1 cellular context compared by ENCODE assay signal in the genomic region with DNA sequence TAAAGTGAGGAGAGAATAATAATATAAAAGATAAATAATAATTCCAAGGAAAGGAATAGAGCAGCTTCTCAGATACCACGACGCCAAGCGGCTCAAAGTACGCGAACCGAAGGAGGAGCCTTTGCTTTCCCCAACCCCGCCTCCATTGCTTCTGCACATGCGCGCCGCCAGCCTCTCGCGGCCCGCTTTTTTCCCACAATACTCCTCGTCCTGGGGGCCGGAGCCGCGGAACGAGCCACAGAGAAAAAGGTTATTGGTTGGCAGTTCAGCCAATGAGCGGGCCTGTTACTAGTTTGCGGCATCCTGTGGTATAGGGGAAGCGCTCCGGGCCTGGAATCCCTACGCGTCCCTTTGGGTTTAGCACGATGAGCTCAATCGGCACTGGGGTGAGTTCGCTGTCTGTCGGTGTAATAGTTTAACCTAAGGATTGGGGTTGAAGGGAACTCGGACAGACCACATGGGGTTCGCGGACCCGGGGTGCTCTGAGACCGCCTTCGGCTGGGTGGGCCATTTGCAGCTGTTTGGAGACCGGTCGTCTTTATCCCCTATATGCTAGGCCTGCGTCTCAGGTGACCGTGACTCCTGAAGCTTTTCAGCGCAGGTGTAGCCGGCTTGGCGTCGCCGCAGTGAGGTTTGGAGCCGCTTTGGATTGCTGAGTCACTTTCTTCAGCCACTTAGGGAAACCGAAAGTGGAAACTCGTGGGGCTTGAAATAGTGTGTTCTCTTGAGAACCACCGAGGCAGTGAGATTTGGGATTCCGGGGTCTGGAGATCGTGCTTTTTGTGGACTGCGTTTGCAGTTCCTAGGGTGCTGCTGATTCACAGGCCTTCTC.
A peak's percentile ranks its signal among the peaks of the same experiment; 100 is the strongest.
TF ChIP-seq lines count a peak whose summit lies in the region.

PSMA3 (plus strand) TSS at position 288 of the 832 bp plus-strand sequence; CDS start at position 366, 78 bp downstream.

TF ChIP-seq in HepG2, 621 proteins besides CTCF, POLR2A, EP300 and RAD21 (continued from another document and continues in another):
- TF ChIP-seq, protein P1, sequence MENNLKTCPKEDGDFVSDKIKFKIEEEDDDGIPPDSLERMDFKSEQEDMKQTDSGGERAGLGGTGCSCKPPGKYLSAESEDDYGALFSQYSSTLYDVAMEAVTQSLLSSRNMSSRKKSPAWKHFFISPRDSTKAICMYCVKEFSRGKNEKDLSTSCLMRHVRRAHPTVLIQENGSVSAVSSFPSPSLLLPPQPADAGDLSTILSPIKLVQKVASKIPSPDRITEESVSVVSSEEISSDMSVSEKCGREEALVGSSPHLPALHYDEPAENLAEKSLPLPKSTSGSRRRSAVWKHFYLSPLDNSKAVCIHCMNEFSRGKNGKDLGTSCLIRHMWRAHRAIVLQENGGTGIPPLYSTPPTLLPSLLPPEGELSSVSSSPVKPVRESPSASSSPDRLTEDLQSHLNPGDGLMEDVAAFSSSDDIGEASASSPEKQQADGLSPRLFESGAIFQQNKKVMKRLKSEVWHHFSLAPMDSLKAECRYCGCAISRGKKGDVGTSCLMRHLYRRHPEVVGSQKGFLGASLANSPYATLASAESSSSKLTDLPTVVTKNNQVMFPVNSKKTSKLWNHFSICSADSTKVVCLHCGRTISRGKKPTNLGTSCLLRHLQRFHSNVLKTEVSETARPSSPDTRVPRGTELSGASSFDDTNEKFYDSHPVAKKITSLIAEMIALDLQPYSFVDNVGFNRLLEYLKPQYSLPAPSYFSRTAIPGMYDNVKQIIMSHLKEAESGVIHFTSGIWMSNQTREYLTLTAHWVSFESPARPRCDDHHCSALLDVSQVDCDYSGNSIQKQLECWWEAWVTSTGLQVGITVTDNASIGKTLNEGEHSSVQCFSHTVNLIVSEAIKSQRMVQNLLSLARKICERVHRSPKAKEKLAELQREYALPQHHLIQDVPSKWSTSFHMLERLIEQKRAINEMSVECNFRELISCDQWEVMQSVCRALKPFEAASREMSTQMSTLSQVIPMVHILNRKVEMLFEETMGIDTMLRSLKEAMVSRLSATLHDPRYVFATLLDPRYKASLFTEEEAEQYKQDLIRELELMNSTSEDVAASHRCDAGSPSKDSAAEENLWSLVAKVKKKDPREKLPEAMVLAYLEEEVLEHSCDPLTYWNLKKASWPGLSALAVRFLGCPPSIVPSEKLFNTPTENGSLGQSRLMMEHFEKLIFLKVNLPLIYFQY (CRISPR knock-in tag; IDR thresholded peaks at IDR 0.05; ENCODE audit: borderline replicate concordance) = 0 out of 2 replicates have a peak, but pooled peaks have one; percentile 26
- TF ChIP-seq NAIF1 (CRISPR knock-in tag; IDR thresholded peaks at IDR 0.05; ENCODE audit: borderline replicate concordance) (no peak), LBX2 (CRISPR knock-in tag; IDR thresholded peaks at IDR 0.05; ENCODE audit: borderline replicate concordance) (no peak), ARHGAP35 (CRISPR knock-in tag; IDR thresholded peaks at IDR 0.05; ENCODE audit: borderline replicate concordance) (no peak), ZNF580 (CRISPR knock-in tag; IDR thresholded peaks at IDR 0.05; ENCODE audit: borderline replicate concordance, low read depth) (no peak; the same call in 1 of the 2 replicates), ELF3 (CRISPR knock-in tag; IDR thresholded peaks at IDR 0.05) (no peak), ZFP36 (IDR thresholded peaks at IDR 0.05; ENCODE audit: borderline replicate concordance, low read depth, low read length, partially characterized antibody) (no peak), MTF1 (CRISPR knock-in tag; IDR thresholded peaks at IDR 0.05) (no peak), ATF7-NPFF (CRISPR knock-in tag; IDR thresholded peaks at IDR 0.05; ENCODE audit: low read depth) (no peak), NFE2 (CRISPR knock-in tag; IDR thresholded peaks at IDR 0.05) (peak; percentile 71), MAFK (conservative IDR thresholded peaks at IDR 0.05 in 1 of 2, IDR thresholded peaks at IDR 0.05 in 1 of 2; ENCODE audit: low read length in 2 of 2) (peak; percentile 54 to 74), USF2 (IDR thresholded peaks at IDR 0.05; ENCODE audit: low read depth, low read length) (no peak), USF2 (CRISPR knock-in tag; IDR thresholded peaks at IDR 0.05; ENCODE audit: borderline replicate concordance) (no peak), FOXP4 (CRISPR knock-in tag; IDR thresholded peaks at IDR 0.05) (no peak), YEATS4 (CRISPR knock-in tag; IDR thresholded peaks at IDR 0.05; ENCODE audit: borderline replicate concordance) (no peak; the same call in 1 of the 2 replicates), PAXIP1 (CRISPR knock-in tag; conservative IDR thresholded peaks at IDR 0.05) (no peak), SALL2 (CRISPR knock-in tag; IDR thresholded peaks at IDR 0.05) (no peak), KMT2A (CRISPR knock-in tag; IDR thresholded peaks at IDR 0.05) (peak; percentile 84), RFX5 (IDR thresholded peaks at IDR 0.05; ENCODE audit: low read depth, low read length) (0 out of 2 replicates have a peak, but pooled peaks have one; percentile 28), CEBPB (IDR thresholded peaks at IDR 0.05; ENCODE audit: borderline replicate concordance, low read depth, low read length) (no peak), ZC3H13 (CRISPR knock-in tag; IDR thresholded peaks at IDR 0.05) (no peak), KLF11 (CRISPR knock-in tag; IDR thresholded peaks at IDR 0.05) (no peak), ZNF337 (CRISPR knock-in tag; IDR thresholded peaks at IDR 0.05; ENCODE audit: borderline replicate concordance, low read depth) (no peak), DPF2 (CRISPR knock-in tag; IDR thresholded peaks at IDR 0.05; ENCODE audit: borderline replicate concordance, low read depth) (no peak), ASH2L (IDR thresholded peaks at IDR 0.05; ENCODE audit: insufficient read length, low read depth, low read length) (peak; percentile 97), PHF20 (CRISPR knock-in tag; IDR thresholded peaks at IDR 0.05) (peak; percentile 80), ZNF333 (CRISPR knock-in tag; IDR thresholded peaks at IDR 0.05; ENCODE audit: borderline replicate concordance) (no peak), SNRNP70 (IDR thresholded peaks at IDR 0.05; ENCODE audit: low read depth, low read length) (no peak), ZNF552 (CRISPR knock-in tag; IDR thresholded peaks at IDR 0.05; ENCODE audit: borderline replicate concordance) (no peak), ZNF136 (CRISPR knock-in tag; IDR thresholded peaks at IDR 0.05; ENCODE audit: low read depth) (no peak), ZNF792 (CRISPR knock-in tag; IDR thresholded peaks at IDR 0.05) (no peak), ZNF180 (CRISPR knock-in tag; IDR thresholded peaks at IDR 0.05; ENCODE audit: borderline replicate concordance, low read depth) (no peak), MED1 (CRISPR knock-in tag; IDR thresholded peaks at IDR 0.05) (no peak), ZNF614 (CRISPR knock-in tag; IDR thresholded peaks at IDR 0.05; ENCODE audit: borderline replicate concordance) (no peak), ZNF879 (CRISPR knock-in tag; IDR thresholded peaks at IDR 0.05) (no peak), ZBTB43 (CRISPR knock-in tag; conservative IDR thresholded peaks at IDR 0.05) (no peak)
- TF ChIP-seq, protein P2, sequence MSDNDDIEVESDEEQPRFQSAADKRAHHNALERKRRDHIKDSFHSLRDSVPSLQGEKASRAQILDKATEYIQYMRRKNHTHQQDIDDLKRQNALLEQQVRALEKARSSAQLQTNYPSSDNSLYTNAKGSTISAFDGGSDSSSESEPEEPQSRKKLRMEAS (IDR thresholded peaks at IDR 0.05) = peak; percentile 36; the same call in 1 of the 2 replicates
- TF ChIP-seq, protein P3, sequence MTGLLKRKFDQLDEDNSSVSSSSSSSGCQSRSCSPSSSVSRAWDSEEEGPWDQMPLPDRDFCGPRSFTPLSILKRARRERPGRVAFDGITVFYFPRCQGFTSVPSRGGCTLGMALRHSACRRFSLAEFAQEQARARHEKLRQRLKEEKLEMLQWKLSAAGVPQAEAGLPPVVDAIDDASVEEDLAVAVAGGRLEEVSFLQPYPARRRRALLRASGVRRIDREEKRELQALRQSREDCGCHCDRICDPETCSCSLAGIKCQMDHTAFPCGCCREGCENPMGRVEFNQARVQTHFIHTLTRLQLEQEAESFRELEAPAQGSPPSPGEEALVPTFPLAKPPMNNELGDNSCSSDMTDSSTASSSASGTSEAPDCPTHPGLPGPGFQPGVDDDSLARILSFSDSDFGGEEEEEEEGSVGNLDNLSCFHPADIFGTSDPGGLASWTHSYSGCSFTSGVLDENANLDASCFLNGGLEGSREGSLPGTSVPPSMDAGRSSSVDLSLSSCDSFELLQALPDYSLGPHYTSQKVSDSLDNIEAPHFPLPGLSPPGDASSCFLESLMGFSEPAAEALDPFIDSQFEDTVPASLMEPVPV (CRISPR knock-in tag; IDR thresholded peaks at IDR 0.05) = peak; percentile 90
- TF ChIP-seq, protein P4, sequence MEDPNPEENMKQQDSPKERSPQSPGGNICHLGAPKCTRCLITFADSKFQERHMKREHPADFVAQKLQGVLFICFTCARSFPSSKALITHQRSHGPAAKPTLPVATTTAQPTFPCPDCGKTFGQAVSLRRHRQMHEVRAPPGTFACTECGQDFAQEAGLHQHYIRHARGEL (CRISPR knock-in tag; IDR thresholded peaks at IDR 0.05) = no peak
- TF ChIP-seq, protein P5, sequence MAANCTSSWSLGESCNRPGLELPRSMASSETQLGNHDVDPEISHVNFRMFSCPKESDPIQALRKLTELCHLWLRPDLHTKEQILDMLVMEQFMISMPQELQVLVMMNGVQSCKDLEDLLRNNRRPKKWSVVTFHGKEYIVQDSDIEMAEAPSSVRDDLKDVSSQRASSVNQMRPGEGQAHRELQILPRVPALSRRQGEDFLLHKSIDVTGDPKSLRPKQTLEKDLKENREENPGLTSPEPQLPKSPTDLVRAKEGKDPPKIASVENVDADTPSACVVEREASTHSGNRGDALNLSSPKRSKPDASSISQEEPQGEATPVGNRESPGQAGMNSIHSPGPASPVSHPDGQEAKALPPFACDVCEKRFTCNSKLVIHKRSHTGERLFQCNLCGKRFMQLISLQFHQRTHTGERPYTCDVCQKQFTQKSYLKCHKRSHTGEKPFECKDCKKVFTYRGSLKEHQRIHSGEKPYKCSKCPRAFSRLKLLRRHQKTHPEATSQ (CRISPR knock-in tag; IDR thresholded peaks at IDR 0.05; ENCODE audit: borderline replicate concordance) = peak; percentile 55; the same call in 1 of the 2 replicates
